Comparison of ENCODE assay signal across 16 cellular contexts in genomic region chr1:48679107-48679506, GRCh38.
DNase-seq lines count a peak whose midpoint lies in the region; ATAC-seq and TF ChIP-seq lines count a peak whose summit lies in the region.
"Had no signal": no experiment of that assay in that cellular context is flagged by ENCODE, and none has a peak within 500 bp of the region (broad histone marks: within the 10 kb centered on the region; RNA-seq: fewer than 3 reads in every experiment).

No MANE protein-coding gene starts in this region.

- H3K27me3 ChIP-seq in MM.1S (replicated peaks; ENCODE audit: insufficient read depth, low read length) = no peaks in the 10 kb centered on the region
- H3K27me3 ChIP-seq: BE2C had no signal

- no peak for TF ChIP-seq CTCF in choroid plexus epithelial cell (conservative IDR thresholded peaks at IDR 0.05; ENCODE audit: low read depth, low read length)
- no peak for TF ChIP-seq CTCF in MM.1S (IDR thresholded peaks at IDR 0.05; ENCODE audit: low read length)

- DNase-seq in choroid plexus epithelial cell (ENCODE audit: low read depth) (peak; percentile 30), renal cortical epithelial cell (ENCODE audit: low read depth) (peak; percentile 59), MM.1S (no peak), ureter (ENCODE audit: low spot score) (no peak)
- DNase-seq: BE2C; Caco-2; CD8-positive, alpha-beta memory T cell; DMS53; GM23248 had no signal

- no peak overlapping the region for H2AFZ ChIP-seq in MM.1S (ENCODE audit: low read length)
- H2AFZ ChIP-seq: GM23248 had no signal

- no peaks in the 10 kb centered on the region for H3F3A ChIP-seq in MM.1S (ENCODE audit: insufficient read depth, low read length)

- peak; percentile 13 for ATAC-seq in GM18909 (IDR thresholded peaks at IDR 0.05; ENCODE audit: poor library complexity, unreplicated experiment)
- no peak for ATAC-seq in GM21576 (IDR thresholded peaks at IDR 0.05; ENCODE audit: unreplicated experiment)
- ATAC-seq in GM21737 (IDR thresholded peaks at IDR 0.05; ENCODE audit: unreplicated experiment) = no peak
- ATAC-seq: A549, HCT116 had no signal

- H4K20me1 ChIP-seq in MM.1S (ENCODE audit: insufficient read depth, low read length) = no peaks in the 10 kb centered on the region

- no peaks in the 10 kb centered on the region for H3K36me3 ChIP-seq in MM.1S (replicated peaks; ENCODE audit: insufficient read depth, low read length)
- H3K36me3 ChIP-seq: BE2C had no signal

- no peak overlapping the region for H3K9ac ChIP-seq in MM.1S (ENCODE audit: low read length)
- H3K9ac ChIP-seq: GM23248, KMS-11 had no signal

- H3K4me3 ChIP-seq in choroid plexus epithelial cell (ENCODE audit: low read depth, low read length) (no peak overlapping the region), MM.1S (ENCODE audit: low read length) (no peak overlapping the region)
- H3K4me3 ChIP-seq: A549, GM12878, GM23248 had no signal

- H3K9me3 ChIP-seq in MM.1S (replicated peaks; ENCODE audit: insufficient read depth, low read length) = no peaks in the 10 kb centered on the region
- H3K9me3 ChIP-seq: A549, BE2C, Caco-2 had no signal

- no peaks in the 10 kb centered on the region for H3K4me1 ChIP-seq in MM.1S (ENCODE audit: low read length)
- H3K4me1 ChIP-seq: A549, Caco-2 had no signal

- no peaks in the 10 kb centered on the region for H3K79me2 ChIP-seq in MM.1S (ENCODE audit: low read length)

- no peaks in the 10 kb centered on the region for H3K9me2 ChIP-seq in MM.1S (replicated peaks; ENCODE audit: insufficient read depth, low read length)

- H3K4me2 ChIP-seq in MM.1S (ENCODE audit: low read depth, low read length) = no peak overlapping the region
- H3K4me2 ChIP-seq: A549, KMS-11 had no signal

- no peak overlapping the region for H3K27ac ChIP-seq in MM.1S (ENCODE audit: low read length)
- H3K27ac ChIP-seq: A549, GM23248, KMS-11 had no signal

Comparison
In these comparisons a context has a peak if more than half of its experiments do, and no peak if none do; other contexts are left out.
1. DNase-seq: peak in choroid plexus epithelial cell (single experiment) and renal cortical epithelial cell (single experiment); none in MM.1S (single experiment) and ureter (single experiment).